Comparison of ENCODE assay signal across 1 cellular context in the genomic region with DNA sequence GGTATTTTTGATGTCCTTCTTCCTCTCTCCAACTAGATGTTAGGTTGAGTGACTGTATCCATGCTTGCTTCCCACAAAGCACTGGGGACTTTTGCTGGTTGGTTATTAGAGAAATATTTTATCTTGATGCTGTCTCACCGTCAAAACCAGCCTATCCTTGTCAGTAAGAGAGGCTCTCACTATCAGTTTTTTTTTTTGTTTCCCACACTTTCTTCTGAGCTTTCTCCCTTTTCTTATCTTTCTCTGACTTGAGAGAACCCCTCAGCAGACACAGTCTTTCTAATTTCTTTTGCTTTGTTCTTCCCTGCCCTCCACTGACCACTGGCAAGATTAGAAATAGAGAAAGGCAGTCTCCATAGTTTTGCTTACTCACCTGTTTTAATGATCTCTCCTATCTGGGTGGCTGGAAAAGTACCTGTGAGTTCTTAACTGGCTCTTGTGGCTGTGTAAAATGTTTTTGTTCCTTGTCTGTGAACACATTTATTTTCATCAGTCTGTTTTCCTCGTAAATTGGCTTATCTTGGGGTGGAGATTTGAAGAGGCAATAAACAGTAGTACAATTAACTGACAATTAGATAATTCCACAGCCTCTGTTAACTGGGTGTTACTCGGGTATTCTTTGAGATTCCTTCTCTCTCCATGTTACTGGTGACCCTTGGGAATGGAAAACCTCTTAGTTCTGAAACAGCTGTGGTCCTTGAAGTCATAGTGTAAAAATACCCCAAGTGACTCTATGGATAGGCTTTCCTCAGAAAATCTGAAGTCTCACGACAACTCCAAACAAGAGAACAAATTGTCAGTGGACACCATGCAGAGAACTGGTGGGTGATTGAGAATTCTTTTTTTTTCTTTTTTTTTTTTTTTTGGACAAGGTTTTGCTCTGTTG.
TF ChIP-seq lines count a peak whose summit lies in the region.

A gene (minus strand): TSS at position 457 of the 886 bp plus-strand sequence. CDS start 8,680 bp downstream, outside the sequence.

TF ChIP-seq in HEK293, 187 proteins besides CTCF, POLR2A, EP300 and RAD21 (continued from another document and continues in another):
- no peak for TF ChIP-seq ZNF555 (tag by site-specific recombination; conservative IDR thresholded peaks at IDR 0.05)
- TF ChIP-seq ZNF623 (tag by site-specific recombination; IDR thresholded peaks at IDR 0.05), result no peak
- TF ChIP-seq, protein P1, sequence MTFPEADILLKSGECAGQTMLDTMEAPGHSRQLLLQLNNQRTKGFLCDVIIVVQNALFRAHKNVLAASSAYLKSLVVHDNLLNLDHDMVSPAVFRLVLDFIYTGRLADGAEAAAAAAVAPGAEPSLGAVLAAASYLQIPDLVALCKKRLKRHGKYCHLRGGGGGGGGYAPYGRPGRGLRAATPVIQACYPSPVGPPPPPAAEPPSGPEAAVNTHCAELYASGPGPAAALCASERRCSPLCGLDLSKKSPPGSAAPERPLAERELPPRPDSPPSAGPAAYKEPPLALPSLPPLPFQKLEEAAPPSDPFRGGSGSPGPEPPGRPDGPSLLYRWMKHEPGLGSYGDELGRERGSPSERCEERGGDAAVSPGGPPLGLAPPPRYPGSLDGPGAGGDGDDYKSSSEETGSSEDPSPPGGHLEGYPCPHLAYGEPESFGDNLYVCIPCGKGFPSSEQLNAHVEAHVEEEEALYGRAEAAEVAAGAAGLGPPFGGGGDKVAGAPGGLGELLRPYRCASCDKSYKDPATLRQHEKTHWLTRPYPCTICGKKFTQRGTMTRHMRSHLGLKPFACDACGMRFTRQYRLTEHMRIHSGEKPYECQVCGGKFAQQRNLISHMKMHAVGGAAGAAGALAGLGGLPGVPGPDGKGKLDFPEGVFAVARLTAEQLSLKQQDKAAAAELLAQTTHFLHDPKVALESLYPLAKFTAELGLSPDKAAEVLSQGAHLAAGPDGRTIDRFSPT (tag by site-specific recombination; IDR thresholded peaks at IDR 0.05), result no peak
- TF ChIP-seq, protein P2, sequence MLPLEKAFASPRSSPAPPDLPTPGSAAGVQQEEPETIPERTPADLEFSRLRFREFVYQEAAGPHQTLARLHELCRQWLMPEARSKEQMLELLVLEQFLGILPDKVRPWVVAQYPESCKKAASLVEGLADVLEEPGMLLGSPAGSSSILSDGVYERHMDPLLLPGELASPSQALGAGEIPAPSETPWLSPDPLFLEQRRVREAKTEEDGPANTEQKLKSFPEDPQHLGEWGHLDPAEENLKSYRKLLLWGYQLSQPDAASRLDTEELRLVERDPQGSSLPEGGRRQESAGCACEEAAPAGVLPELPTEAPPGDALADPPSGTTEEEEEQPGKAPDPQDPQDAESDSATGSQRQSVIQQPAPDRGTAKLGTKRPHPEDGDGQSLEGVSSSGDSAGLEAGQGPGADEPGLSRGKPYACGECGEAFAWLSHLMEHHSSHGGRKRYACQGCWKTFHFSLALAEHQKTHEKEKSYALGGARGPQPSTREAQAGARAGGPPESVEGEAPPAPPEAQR (tag by site-specific recombination; IDR thresholded peaks at IDR 0.05), result no peak
- TF ChIP-seq, protein P3, sequence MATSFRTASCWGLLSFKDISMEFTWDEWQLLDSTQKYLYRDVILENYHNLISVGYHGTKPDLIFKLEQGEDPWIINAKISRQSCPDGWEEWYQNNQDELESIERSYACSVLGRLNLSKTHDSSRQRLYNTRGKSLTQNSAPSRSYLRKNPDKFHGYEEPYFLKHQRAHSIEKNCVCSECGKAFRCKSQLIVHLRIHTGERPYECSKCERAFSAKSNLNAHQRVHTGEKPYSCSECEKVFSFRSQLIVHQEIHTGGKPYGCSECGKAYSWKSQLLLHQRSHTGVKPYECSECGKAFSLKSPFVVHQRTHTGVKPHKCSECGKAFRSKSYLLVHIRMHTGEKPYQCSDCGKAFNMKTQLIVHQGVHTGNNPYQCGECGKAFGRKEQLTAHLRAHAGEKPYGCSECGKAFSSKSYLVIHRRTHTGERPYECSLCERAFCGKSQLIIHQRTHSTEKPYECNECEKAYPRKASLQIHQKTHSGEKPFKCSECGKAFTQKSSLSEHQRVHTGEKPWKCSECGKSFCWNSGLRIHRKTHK (tag by site-specific recombination; IDR thresholded peaks at IDR 0.05), result no peak
- TF ChIP-seq, protein P4, sequence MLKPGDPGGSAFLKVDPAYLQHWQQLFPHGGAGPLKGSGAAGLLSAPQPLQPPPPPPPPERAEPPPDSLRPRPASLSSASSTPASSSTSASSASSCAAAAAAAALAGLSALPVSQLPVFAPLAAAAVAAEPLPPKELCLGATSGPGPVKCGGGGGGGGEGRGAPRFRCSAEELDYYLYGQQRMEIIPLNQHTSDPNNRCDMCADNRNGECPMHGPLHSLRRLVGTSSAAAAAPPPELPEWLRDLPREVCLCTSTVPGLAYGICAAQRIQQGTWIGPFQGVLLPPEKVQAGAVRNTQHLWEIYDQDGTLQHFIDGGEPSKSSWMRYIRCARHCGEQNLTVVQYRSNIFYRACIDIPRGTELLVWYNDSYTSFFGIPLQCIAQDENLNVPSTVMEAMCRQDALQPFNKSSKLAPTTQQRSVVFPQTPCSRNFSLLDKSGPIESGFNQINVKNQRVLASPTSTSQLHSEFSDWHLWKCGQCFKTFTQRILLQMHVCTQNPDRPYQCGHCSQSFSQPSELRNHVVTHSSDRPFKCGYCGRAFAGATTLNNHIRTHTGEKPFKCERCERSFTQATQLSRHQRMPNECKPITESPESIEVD (tag by site-specific recombination; IDR thresholded peaks at IDR 0.05), result 0 out of 2 replicates have a peak, but pooled peaks have one; percentile 33
- TF ChIP-seq ZNF677 (tag by site-specific recombination; IDR thresholded peaks at IDR 0.05), result no peak
- TF ChIP-seq, protein P5, sequence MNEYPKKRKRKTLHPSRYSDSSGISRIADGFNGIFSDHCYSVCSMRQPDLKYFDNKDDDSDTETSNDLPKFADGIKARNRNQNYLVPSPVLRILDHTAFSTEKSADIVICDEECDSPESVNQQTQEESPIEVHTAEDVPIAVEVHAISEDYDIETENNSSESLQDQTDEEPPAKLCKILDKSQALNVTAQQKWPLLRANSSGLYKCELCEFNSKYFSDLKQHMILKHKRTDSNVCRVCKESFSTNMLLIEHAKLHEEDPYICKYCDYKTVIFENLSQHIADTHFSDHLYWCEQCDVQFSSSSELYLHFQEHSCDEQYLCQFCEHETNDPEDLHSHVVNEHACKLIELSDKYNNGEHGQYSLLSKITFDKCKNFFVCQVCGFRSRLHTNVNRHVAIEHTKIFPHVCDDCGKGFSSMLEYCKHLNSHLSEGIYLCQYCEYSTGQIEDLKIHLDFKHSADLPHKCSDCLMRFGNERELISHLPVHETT (tag by site-specific recombination; IDR thresholded peaks at IDR 0.05), result no peak
- TF ChIP-seq, protein P6, sequence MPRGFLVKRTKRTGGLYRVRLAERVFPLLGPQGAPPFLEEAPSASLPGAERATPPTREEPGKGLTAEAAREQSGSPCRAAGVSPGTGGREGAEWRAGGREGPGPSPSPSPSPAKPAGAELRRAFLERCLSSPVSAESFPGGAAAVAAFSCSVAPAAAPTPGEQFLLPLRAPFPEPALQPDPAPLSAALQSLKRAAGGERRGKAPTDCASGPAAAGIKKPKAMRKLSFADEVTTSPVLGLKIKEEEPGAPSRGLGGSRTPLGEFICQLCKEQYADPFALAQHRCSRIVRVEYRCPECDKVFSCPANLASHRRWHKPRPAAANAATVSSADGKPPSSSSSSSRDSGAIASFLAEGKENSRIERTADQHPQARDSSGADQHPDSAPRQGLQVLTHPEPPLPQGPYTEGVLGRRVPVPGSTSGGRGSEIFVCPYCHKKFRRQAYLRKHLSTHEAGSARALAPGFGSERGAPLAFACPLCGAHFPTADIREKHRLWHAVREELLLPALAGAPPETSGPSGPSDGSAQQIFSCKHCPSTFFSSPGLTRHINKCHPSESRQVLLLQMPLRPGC (tag by site-specific recombination; IDR thresholded peaks at IDR 0.05), result no peak
- TF ChIP-seq ZNF391 (tag by site-specific recombination; IDR thresholded peaks at IDR 0.05; ENCODE audit: borderline replicate concordance, low read depth), result no peak
- peak; percentile 56; the same call in 1 of the 2 replicates for TF ChIP-seq FEZF1 (tag by site-specific recombination; IDR thresholded peaks at IDR 0.05)
- no peak for TF ChIP-seq ZNF10 (tag by site-specific recombination; IDR thresholded peaks at IDR 0.05)
- TF ChIP-seq, protein P7, sequence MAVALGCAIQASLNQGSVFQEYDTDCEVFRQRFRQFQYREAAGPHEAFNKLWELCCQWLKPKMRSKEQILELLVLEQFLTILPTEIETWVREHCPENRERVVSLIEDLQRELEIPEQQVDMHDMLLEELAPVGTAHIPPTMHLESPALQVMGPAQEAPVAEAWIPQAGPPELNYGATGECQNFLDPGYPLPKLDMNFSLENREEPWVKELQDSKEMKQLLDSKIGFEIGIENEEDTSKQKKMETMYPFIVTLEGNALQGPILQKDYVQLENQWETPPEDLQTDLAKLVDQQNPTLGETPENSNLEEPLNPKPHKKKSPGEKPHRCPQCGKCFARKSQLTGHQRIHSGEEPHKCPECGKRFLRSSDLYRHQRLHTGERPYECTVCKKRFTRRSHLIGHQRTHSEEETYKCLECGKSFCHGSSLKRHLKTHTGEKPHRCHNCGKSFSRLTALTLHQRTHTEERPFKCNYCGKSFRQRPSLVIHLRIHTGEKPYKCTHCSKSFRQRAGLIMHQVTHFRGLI (tag by site-specific recombination; IDR thresholded peaks at IDR 0.05), result no peak
- no peak for TF ChIP-seq ZNF248 (tag by site-specific recombination; IDR thresholded peaks at IDR 0.05)
- no peak for TF ChIP-seq ZNF777 (tag by site-specific recombination; IDR thresholded peaks at IDR 0.05; ENCODE audit: borderline replicate concordance)
- TF ChIP-seq ZNF843 (tag by site-specific recombination; IDR thresholded peaks at IDR 0.05), result 0 out of 2 replicates have a peak, but pooled peaks have one; percentile 31
- TF ChIP-seq, protein P8, sequence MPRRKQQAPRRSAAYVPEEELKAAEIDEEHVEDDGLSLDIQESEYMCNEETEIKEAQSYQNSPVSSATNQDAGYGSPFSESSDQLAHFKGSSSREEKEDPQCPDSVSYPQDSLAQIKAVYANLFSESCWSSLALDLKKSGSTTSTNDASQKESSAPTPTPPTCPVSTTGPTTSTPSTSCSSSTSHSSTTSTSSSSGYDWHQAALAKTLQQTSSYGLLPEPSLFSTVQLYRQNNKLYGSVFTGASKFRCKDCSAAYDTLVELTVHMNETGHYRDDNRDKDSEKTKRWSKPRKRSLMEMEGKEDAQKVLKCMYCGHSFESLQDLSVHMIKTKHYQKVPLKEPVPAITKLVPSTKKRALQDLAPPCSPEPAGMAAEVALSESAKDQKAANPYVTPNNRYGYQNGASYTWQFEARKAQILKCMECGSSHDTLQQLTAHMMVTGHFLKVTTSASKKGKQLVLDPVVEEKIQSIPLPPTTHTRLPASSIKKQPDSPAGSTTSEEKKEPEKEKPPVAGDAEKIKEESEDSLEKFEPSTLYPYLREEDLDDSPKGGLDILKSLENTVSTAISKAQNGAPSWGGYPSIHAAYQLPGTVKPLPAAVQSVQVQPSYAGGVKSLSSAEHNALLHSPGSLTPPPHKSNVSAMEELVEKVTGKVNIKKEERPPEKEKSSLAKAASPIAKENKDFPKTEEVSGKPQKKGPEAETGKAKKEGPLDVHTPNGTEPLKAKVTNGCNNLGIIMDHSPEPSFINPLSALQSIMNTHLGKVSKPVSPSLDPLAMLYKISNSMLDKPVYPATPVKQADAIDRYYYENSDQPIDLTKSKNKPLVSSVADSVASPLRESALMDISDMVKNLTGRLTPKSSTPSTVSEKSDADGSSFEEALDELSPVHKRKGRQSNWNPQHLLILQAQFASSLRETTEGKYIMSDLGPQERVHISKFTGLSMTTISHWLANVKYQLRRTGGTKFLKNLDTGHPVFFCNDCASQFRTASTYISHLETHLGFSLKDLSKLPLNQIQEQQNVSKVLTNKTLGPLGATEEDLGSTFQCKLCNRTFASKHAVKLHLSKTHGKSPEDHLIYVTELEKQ (tag by site-specific recombination; IDR thresholded peaks at IDR 0.05; ENCODE audit: borderline replicate concordance), result no peak
- TF ChIP-seq, protein P9, sequence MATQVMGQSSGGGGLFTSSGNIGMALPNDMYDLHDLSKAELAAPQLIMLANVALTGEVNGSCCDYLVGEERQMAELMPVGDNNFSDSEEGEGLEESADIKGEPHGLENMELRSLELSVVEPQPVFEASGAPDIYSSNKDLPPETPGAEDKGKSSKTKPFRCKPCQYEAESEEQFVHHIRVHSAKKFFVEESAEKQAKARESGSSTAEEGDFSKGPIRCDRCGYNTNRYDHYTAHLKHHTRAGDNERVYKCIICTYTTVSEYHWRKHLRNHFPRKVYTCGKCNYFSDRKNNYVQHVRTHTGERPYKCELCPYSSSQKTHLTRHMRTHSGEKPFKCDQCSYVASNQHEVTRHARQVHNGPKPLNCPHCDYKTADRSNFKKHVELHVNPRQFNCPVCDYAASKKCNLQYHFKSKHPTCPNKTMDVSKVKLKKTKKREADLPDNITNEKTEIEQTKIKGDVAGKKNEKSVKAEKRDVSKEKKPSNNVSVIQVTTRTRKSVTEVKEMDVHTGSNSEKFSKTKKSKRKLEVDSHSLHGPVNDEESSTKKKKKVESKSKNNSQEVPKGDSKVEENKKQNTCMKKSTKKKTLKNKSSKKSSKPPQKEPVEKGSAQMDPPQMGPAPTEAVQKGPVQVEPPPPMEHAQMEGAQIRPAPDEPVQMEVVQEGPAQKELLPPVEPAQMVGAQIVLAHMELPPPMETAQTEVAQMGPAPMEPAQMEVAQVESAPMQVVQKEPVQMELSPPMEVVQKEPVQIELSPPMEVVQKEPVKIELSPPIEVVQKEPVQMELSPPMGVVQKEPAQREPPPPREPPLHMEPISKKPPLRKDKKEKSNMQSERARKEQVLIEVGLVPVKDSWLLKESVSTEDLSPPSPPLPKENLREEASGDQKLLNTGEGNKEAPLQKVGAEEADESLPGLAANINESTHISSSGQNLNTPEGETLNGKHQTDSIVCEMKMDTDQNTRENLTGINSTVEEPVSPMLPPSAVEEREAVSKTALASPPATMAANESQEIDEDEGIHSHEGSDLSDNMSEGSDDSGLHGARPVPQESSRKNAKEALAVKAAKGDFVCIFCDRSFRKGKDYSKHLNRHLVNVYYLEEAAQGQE (tag by site-specific recombination; IDR thresholded peaks at IDR 0.05), result no peak
- TF ChIP-seq ZBTB7A (tag by site-specific recombination; IDR thresholded peaks at IDR 0.05; ENCODE audit: low read depth), result no peak
- TF ChIP-seq, protein P10, sequence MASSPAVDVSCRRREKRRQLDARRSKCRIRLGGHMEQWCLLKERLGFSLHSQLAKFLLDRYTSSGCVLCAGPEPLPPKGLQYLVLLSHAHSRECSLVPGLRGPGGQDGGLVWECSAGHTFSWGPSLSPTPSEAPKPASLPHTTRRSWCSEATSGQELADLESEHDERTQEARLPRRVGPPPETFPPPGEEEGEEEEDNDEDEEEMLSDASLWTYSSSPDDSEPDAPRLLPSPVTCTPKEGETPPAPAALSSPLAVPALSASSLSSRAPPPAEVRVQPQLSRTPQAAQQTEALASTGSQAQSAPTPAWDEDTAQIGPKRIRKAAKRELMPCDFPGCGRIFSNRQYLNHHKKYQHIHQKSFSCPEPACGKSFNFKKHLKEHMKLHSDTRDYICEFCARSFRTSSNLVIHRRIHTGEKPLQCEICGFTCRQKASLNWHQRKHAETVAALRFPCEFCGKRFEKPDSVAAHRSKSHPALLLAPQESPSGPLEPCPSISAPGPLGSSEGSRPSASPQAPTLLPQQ (tag by site-specific recombination; IDR thresholded peaks at IDR 0.05), result no peak
- no peak for TF ChIP-seq BCL11A (tag by site-specific recombination; IDR thresholded peaks at IDR 0.05; ENCODE audit: low read depth)
- TF ChIP-seq, protein P11, sequence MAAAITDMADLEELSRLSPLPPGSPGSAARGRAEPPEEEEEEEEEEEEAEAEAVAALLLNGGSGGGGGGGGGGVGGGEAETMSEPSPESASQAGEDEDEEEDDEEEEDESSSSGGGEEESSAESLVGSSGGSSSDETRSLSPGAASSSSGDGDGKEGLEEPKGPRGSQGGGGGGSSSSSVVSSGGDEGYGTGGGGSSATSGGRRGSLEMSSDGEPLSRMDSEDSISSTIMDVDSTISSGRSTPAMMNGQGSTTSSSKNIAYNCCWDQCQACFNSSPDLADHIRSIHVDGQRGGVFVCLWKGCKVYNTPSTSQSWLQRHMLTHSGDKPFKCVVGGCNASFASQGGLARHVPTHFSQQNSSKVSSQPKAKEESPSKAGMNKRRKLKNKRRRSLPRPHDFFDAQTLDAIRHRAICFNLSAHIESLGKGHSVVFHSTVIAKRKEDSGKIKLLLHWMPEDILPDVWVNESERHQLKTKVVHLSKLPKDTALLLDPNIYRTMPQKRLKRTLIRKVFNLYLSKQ (tag by site-specific recombination; IDR thresholded peaks at IDR 0.05; ENCODE audit: borderline replicate concordance), result no peak
- no peak for TF ChIP-seq ZNF521 (tag by site-specific recombination; IDR thresholded peaks at IDR 0.05)
